In genomic region chr10:34731213-34731612, GRCh38 we compare ENCODE assay signal across 21 cellular contexts.
"Had no signal": no experiment of that assay in that cellular context is flagged by ENCODE, and none has a peak within 500 bp of the region (broad histone marks: within the 10 kb centered on the region; RNA-seq: fewer than 3 reads in every experiment).

No MANE protein-coding gene starts in this region.

- H3K36me3 ChIP-seq: colonic mucosa, left lung, transverse colon had no signal

- H3K4me3 ChIP-seq: body of pancreas, colonic mucosa, left lung, skin epidermis, transverse colon had no signal

- FAIRE-seq: TTC549 had no signal

- H3K27me3 ChIP-seq: body of pancreas, colonic mucosa, foreskin keratinocyte, left lung, transverse colon had no signal

- H3K9me3 ChIP-seq: body of pancreas, colonic mucosa, left lung, transverse colon had no signal

- ATAC-seq: activated naive CD4-positive, alpha-beta T cell treated with anti-CD3 and anti-CD28 coated beads, Interleukin-2, amount 50 U/mL, for 72 hours; left lung; natural killer cell; WTC11 had no signal

- H3K27ac ChIP-seq: colonic mucosa, left lung had no signal

- DNase-seq: activated CD4-positive, alpha-beta memory T cell treated with anti-CD3 and anti-CD28 coated beads, Interleukin-2, amount 10 ng/mL, durations not matched to agents 7 days and 5 days; activated CD4-positive, alpha-beta T cell treated with anti-CD3 and anti-CD28 coated beads for 4 hours; activated effector memory CD4-positive, alpha-beta T cell treated with anti-CD3 and anti-CD28 coated beads, Interleukin-2, amount 50 U/mL, for 16 hours; activated T-cell treated with anti-CD3 and anti-CD28 coated beads, Interleukin-2, amount 50 U/mL, for 48 hours; amygdala; caudate nucleus; colonic mucosa; left lung; mesendoderm; natural killer cell; stimulated activated CD4-positive, alpha-beta T cell treated with anti-CD3 and anti-CD28 coated beads, Interleukin-4, amount 100 ng/mL, for 24 hours; stimulated activated naive CD4-positive, alpha-beta T cell; substantia nigra; T-helper 2 cell; transverse colon had no signal
